Comparison of ENCODE assay signal across 8 cellular contexts in the genomic region with DNA sequence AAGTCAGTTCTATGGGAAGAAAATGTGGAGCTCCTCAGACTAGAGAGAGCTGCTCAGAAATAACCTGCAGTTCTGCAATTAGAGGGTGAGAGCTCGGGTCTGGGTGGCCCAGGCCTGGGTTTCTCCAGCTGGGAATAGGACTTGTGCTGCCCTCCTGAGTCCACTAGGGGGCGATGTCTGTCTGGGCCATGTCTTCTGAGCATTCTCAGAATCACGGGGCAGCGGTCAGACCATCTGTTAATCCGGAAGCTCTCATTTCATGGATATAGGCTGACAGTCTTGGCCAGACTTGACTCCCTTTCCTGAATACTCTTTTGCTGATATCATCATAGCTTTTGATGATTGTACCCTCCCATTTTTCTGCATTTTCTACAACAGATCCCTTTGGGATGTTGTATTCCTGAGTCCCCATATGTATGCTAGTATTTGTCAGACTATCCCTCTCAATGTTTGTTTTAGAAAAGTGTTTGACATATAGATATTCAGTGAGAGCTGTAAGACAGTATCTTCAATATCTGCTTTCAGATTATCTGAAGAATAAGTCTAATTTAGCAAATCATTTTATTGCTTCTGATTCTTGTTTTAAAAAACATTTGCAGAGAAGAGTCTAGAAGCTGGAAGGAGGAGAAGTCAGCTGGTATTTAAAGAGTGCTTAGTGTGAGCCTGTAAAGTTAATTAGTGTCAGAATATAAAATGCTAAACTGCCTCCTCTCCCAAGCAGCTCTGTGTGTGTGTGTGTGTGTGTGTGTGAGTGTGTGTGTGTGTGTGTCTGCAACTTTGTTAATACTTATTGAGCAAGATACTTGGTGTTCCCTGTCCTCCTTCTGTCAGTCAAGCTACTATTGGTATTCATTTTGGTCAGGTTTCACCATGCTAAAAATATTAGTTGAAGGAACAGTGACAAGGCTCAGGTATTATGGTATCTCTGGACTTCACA. TPM values are rescaled to one million over a fixed set of nuclear protein-coding genes. Genes with fewer than 3 reads are reported as not detected.
DNase-seq lines count a peak whose midpoint lies in the region; ATAC-seq and TF ChIP-seq lines count a peak whose summit lies in the region.

No MANE protein-coding gene starts in this region.

- H3K27me3 ChIP-seq in HAP-1 (ENCODE audit: low read depth): no peaks in the 10 kb centered on the region
- H3K27me3 ChIP-seq in upper lobe of right lung: no peaks in the 10 kb centered on the region

- H3K27ac ChIP-seq in upper lobe of right lung: peak overlapping the region; percentile 43

- H3K36me3 ChIP-seq in HAP-1 (replicated peaks) (peaks cover 20% of the 10 kb centered on the region), upper lobe of right lung (peaks cover 52% of the 10 kb centered on the region)

- H3K9me3 ChIP-seq in HAP-1 (no peaks in the 10 kb centered on the region), upper lobe of right lung (no peaks in the 10 kb centered on the region)

- DNase-seq in GM04504 (ENCODE audit: low read depth): peak; percentile 51
- peak; percentile 59 to 85 for DNase-seq in HAP-1 (ENCODE audit: low spot score in 2 of 2)
- peak; percentile 58 for DNase-seq in LoVo (ENCODE audit: low spot score)
- DNase-seq in SIG-M5 (lab: John Stamatoyannopoulos, UW): peak; percentile 14
- peak in 3 of 4 experiments; percentile 13 to 51 (median 51) for DNase-seq in activated naive CD4-positive, alpha-beta T cell (lab: John Stamatoyannopoulos, UW)
- peak; percentile 84 for DNase-seq in glutamatergic neuron
- peak; percentile 92 for DNase-seq in pons (ENCODE audit: low spot score)
- peak; percentile 85 for DNase-seq in upper lobe of right lung

- peaks cover 2% of the 10 kb centered on the region for H3K36me3 Mint-ChIP-seq in glutamatergic neuron (ENCODE audit: unreplicated experiment)

- H3K27me3 Mint-ChIP-seq in glutamatergic neuron (ENCODE audit: unreplicated experiment): no peaks in the 10 kb centered on the region

- H3K27ac Mint-ChIP-seq in glutamatergic neuron (ENCODE audit: unreplicated experiment): peak overlapping the region; percentile 74

- H3K4me3 ChIP-seq in HAP-1 (no peak overlapping the region), upper lobe of right lung (no peak overlapping the region)

- TF ChIP-seq CTCF in glutamatergic neuron (IDR thresholded peaks at IDR 0.05; ENCODE audit: partially characterized antibody, unreplicated experiment) (peak; percentile 97), upper lobe of right lung (IDR thresholded peaks at IDR 0.05) (peak; percentile 98)

- intact Hi-C loops in upper lobe of right lung (cut with DNase I): no loop called here

- in situ Hi-C loops in HAP-1 (cut with MboI; ENCODE audit: low sequenced_read_pairs): no loop called here

- peak; percentile 98 for ATAC-seq in upper lobe of right lung

- H3K9me3 Mint-ChIP-seq in glutamatergic neuron (ENCODE audit: unreplicated experiment): no peaks in the 10 kb centered on the region

- H3K4me1 ChIP-seq in HAP-1 (peaks cover 17% of the 10 kb centered on the region), upper lobe of right lung (peaks cover 16% of the 10 kb centered on the region)

- H3K4me1 Mint-ChIP-seq in glutamatergic neuron (ENCODE audit: low read depth, unreplicated experiment): peaks cover 11% of the 10 kb centered on the region

- no peak overlapping the region for H3K4me3 Mint-ChIP-seq in glutamatergic neuron (ENCODE audit: unreplicated experiment)

RNA-seq across cellular contexts. Expression of gene STARD3NL, which starts 38.0 kb away (rescaled TPM):
- total RNA-seq in glutamatergic neuron (ENCODE audit: unreplicated experiment): 158 TPM
- 53.8 TPM for total RNA-seq in upper lobe of right lung

Comparison
In these comparisons a context has a peak if more than half of its experiments do, and no peak if none do; other contexts are left out.
1. DNase-seq: peak in every context shown above with its lines; median percentile 92 in pons; 85 in upper lobe of right lung; 84 in glutamatergic neuron; 72 in HAP-1; 58 in LoVo; 51 in GM04504; 51 in activated naive CD4-positive, alpha-beta T cell; 14 in SIG-M5.